11 cellular contexts compared by ENCODE assay signal in genomic region chr17:47119746-47120520, GRCh38.
A peak's percentile ranks its signal among the peaks of the same experiment; 100 is the strongest.
DNase-seq lines count a peak whose midpoint lies in the region; ATAC-seq and TF ChIP-seq lines count a peak whose summit lies in the region.
"Had no signal": no experiment of that assay in that cellular context is flagged by ENCODE, and none has a peak within 500 bp of the region (broad histone marks: within the 10 kb centered on the region; RNA-seq: fewer than 3 reads in every experiment).

No MANE protein-coding gene starts in this region.

- H3K4me3 ChIP-seq in AG09309 (ENCODE audit: control insufficient read depth, low read depth, low read length) (no peak overlapping the region), adrenal gland (no peak overlapping the region)
- H3K4me3 ChIP-seq: GM23338 had no signal

- intact Hi-C loops in adrenal gland (cut with DNase I), result no loop called here

- peaks cover 0 to 25% of the 10 kb centered on the region in 2 donors for H3K36me3 ChIP-seq in adrenal gland (replicated peaks in 1 of 2)

- peaks cover 5 to 17% of the 10 kb centered on the region in 2 donors for H3K4me1 ChIP-seq in adrenal gland (replicated peaks in 1 of 2)

- 52 to 72% (median 69%) methylated on average over 2 of the region's 2 CpGs for whole genome bisulfite sequencing in adrenal gland, 4 donors

- no peak for TF ChIP-seq POLR2A in adrenal gland (IDR thresholded peaks at IDR 0.05)

- ATAC-seq in HG02571 (IDR thresholded peaks at IDR 0.05; ENCODE audit: unreplicated experiment), result no peak
- ATAC-seq: GM23338 had no signal

- peak overlapping the region in 3 of 5 donors; percentile 10 to 29 (median 27) for H3K27ac ChIP-seq in adrenal gland
- H3K27ac ChIP-seq: RWPE1 had no signal

- peak; percentile 17 for DNase-seq in AG09309 (ENCODE audit: low read depth)
- peak; percentile 17 for DNase-seq in HCEC 1CT
- DNase-seq in adrenal gland, result no peak
- DNase-seq in kidney glomerular epithelial cell (lab: John Stamatoyannopoulos, UW), result peak; percentile 52
- no peak for DNase-seq in NAMALWA (ENCODE audit: low spot score)
- no peak for DNase-seq in NCI-H1092 (lab: John Stamatoyannopoulos, UW)
- DNase-seq in NCI-H2029 (lab: John Stamatoyannopoulos, UW), result no peak
- DNase-seq: DMS153 had no signal

- no peaks in the 10 kb centered on the region for H3K9me3 ChIP-seq in adrenal gland (replicated peaks in 1 of 3)

- no peaks in the 10 kb centered on the region for H3K27me3 ChIP-seq in adrenal gland

- TF ChIP-seq CTCF in AG09309 (IDR thresholded peaks at IDR 0.05; ENCODE audit: control insufficient read depth, insufficient read depth, low read depth, low read length, missing control alignments) (no peak), adrenal gland (IDR thresholded peaks at IDR 0.05) (no peak)

Comparison
In these comparisons a context has a peak if more than half of its experiments do, and no peak if none do; other contexts are left out.
1. DNase-seq: peak in AG09309 (single experiment), HCEC 1CT (single experiment) and kidney glomerular epithelial cell (single experiment); none in adrenal gland (0 of 7), NAMALWA (single experiment), NCI-H1092 (single experiment) and NCI-H2029 (single experiment).